In genomic region chr1:8598783-8599182, GRCh38 we compare ENCODE assay signal across 10 cellular contexts.
DNase-seq lines count a peak whose midpoint lies in the region; ATAC-seq and TF ChIP-seq lines count a peak whose summit lies in the region.
"Had no signal": no experiment of that assay in that cellular context is flagged by ENCODE, and none has a peak within 500 bp of the region (broad histone marks: within the 10 kb centered on the region; RNA-seq: fewer than 3 reads in every experiment).

No MANE protein-coding gene starts in this region.

- CTCF ChIA-PET in PC-9 (lab: Charles Lee): interaction anchor here (0.6 kb wide), 1 partner anchor 8 kb away, joined by 4 read pairs; no protein-coding TSS in a partner anchor

- peak; percentile 36 to 57 for ATAC-seq in right cardiac atrium

- H3K36me3 ChIP-seq in parathyroid adenoma (ENCODE audit: control insufficient read depth, insufficient read depth, low read length) (no peaks in the 10 kb centered on the region), PC-9 (ENCODE audit: low read depth) (no peaks in the 10 kb centered on the region)

- no peak overlapping the region for H3K9ac ChIP-seq in parathyroid adenoma

- no peaks in the 10 kb centered on the region for H3K9me3 ChIP-seq in right cardiac atrium (ENCODE audit: control insufficient read depth, low read length)
- no peaks in the 10 kb centered on the region for H3K9me3 ChIP-seq in parathyroid adenoma (ENCODE audit: control insufficient read depth, low read length)
- no peaks in the 10 kb centered on the region for H3K9me3 ChIP-seq in PC-9 (ENCODE audit: insufficient read depth, low read depth)

- no peaks in the 10 kb centered on the region for H3F3A ChIP-seq in PC-9 (ENCODE audit: insufficient read depth, low read depth)

- H3K27ac ChIP-seq in right cardiac atrium (ENCODE audit: low read length) (peak overlapping the region; percentile 73), parathyroid adenoma (peak overlapping the region; percentile 68), PC-9 (no peak overlapping the region)

- TF ChIP-seq CTCF in astrocyte of the spinal cord (IDR thresholded peaks at IDR 0.05; ENCODE audit: low read depth, low read length) (no peak), parathyroid adenoma (IDR thresholded peaks at IDR 0.05) (no peak), PC-9 (conservative IDR thresholded peaks at IDR 0.05) (no peak)

- H3K4me2 ChIP-seq in parathyroid adenoma (ENCODE audit: low read length) (no peak overlapping the region), PC-9 (no peak overlapping the region)

- 0 out of 2 replicates have a peak, but pooled peaks cover 3% of the 10 kb centered on the region for H4K20me1 ChIP-seq in PC-9 (ENCODE audit: insufficient read depth)

- H3K27me3 ChIP-seq in right cardiac atrium (ENCODE audit: control insufficient read depth, insufficient read depth): no peaks in the 10 kb centered on the region
- no peaks in the 10 kb centered on the region for H3K27me3 ChIP-seq in parathyroid adenoma (ENCODE audit: control insufficient read depth, insufficient read depth, low read length)
- no peaks in the 10 kb centered on the region for H3K27me3 ChIP-seq in PC-9 (ENCODE audit: insufficient read depth, low read depth)

- in situ Hi-C loops in astrocyte of the spinal cord (cut with HindIII; ENCODE audit: low sequenced_read_pairs): no loop called here

- H3K4me1 ChIP-seq in right cardiac atrium (ENCODE audit: control insufficient read depth, insufficient read depth, low read length) (peaks cover 9% of the 10 kb centered on the region), parathyroid adenoma (peaks cover 14% of the 10 kb centered on the region), PC-9 (replicated peaks; ENCODE audit: insufficient read depth) (no peaks in the 10 kb centered on the region)

- intact Hi-C loops in right cardiac atrium (cut with DNase I): no loop called here
- intact Hi-C loops in PC-9 (cut with micrococcal nuclease; ENCODE audit: unreplicated experiment): no loop called here

- H3K79me2 ChIP-seq in parathyroid adenoma (peaks cover 3% of the 10 kb centered on the region), PC-9 (ENCODE audit: low read depth) (no peaks in the 10 kb centered on the region)

- WGBS in right cardiac atrium: 60% methylated on average over 4 of the region's 4 CpGs

- H2AFZ ChIP-seq in parathyroid adenoma (no peak overlapping the region), PC-9 (no peak overlapping the region)

- H3K9me2 ChIP-seq in PC-9 (ENCODE audit: insufficient read depth): no peaks in the 10 kb centered on the region

- no TSS peak for BruUV-seq in PC-9 (replicated peaks; lab: Mats Ljungman, UMichigan)

- DNase-seq in AG08396 (ENCODE audit: low spot score) (peak; percentile 15), astrocyte of the spinal cord (ENCODE audit: low read depth, low spot score) (peak; percentile 13), right cardiac atrium (peak in 2 of 3 donors; percentile 37 to 64), DMS53 (lab: John Stamatoyannopoulos, UW) (no peak), dedifferentiated amniotic fluid mesenchymal stem cell (ENCODE audit: extremely low spot score) (no peak), NCI-H146 (lab: John Stamatoyannopoulos, UW) (no peak), PC-9 (no peak)
- DNase-seq: activated naive CD4-positive, alpha-beta T cell treated with anti-CD3 and anti-CD28 coated beads, Interleukin-2, amount 10 ng/mL, durations not matched to agents 7 days and 5 days; stimulated activated CD8-positive, alpha-beta memory T cell treated with anti-CD3 and anti-CD28 coated beads, Interleukin-4, amount 100 ng/mL, for 48 hours had no signal

- POLR2A ChIA-PET in PC-9 (lab: Charles Lee; ENCODE audit: unreplicated experiment): no interaction called here

- H3K4me3 ChIP-seq in astrocyte of the spinal cord (ENCODE audit: low read depth, low read length): no peak overlapping the region
- no peak overlapping the region for H3K4me3 ChIP-seq in right cardiac atrium (ENCODE audit: low read length)
- H3K4me3 ChIP-seq in parathyroid adenoma (ENCODE audit: low read depth, low read length): no peak overlapping the region
- no peak overlapping the region for H3K4me3 ChIP-seq in PC-9

Comparison
In these comparisons a context has a peak if more than half of its experiments do, and no peak if none do; other contexts are left out.
1. DNase-seq: peak in AG08396 (single experiment), astrocyte of the spinal cord (single experiment) and right cardiac atrium (2 of 3); none in DMS53 (single experiment), dedifferentiated amniotic fluid mesenchymal stem cell (single experiment), NCI-H146 (single experiment) and PC-9 (0 of 2).